2 cellular contexts compared by ENCODE assay signal in the genomic region with DNA sequence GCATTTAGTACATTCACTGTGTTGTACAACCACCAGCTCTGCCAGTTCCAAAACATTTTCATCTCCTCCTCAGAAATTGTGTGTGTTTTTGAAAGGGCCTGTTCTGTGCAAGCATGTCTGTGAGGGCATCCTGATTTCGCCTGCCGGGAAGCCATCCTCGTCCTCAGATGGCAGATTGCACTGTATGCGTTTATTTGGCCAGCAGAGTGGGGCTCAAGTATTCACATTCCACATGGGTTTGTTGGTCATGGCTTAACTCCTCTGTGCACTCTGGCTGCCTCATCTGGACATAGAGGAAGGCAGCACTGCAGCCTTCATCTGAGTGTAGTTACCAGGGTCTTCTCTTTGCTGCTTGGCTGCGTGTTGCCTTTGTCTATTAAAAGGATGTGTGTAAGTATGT.
TF ChIP-seq lines count a peak whose summit lies in the region.

No MANE protein-coding gene starts in this region.

TF ChIP-seq in IMR-90, 13 proteins besides CTCF, POLR2A, EP300 and RAD21:
- TF ChIP-seq RFX5 (IDR thresholded peaks at IDR 0.05; ENCODE audit: low read depth, low read length) (no peak), MAZ (IDR thresholded peaks at IDR 0.05; ENCODE audit: borderline replicate concordance, low read depth, low read length) (no peak), BHLHE40 (IDR thresholded peaks at IDR 0.05; ENCODE audit: low read depth, low read length) (no peak), MXI1 (IDR thresholded peaks at IDR 0.05; ENCODE audit: borderline replicate concordance, low read depth, low read length) (no peak), RCOR1 (IDR thresholded peaks at IDR 0.05; ENCODE audit: insufficient replicate concordance, low read length) (no peak), NFE2L2 (IDR thresholded peaks at IDR 0.05; ENCODE audit: low read depth, low read length) (no peak)
- TF ChIP-seq, protein P1, sequence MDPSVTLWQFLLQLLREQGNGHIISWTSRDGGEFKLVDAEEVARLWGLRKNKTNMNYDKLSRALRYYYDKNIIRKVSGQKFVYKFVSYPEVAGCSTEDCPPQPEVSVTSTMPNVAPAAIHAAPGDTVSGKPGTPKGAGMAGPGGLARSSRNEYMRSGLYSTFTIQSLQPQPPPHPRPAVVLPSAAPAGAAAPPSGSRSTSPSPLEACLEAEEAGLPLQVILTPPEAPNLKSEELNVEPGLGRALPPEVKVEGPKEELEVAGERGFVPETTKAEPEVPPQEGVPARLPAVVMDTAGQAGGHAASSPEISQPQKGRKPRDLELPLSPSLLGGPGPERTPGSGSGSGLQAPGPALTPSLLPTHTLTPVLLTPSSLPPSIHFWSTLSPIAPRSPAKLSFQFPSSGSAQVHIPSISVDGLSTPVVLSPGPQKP (IDR thresholded peaks at IDR 0.05; ENCODE audit: borderline replicate concordance, low read depth, low read length), result no peak

TF ChIP-seq in K562, 482 proteins besides CTCF, POLR2A, EP300 and RAD21:
- TF ChIP-seq OTX1 (CRISPR knock-in tag; IDR thresholded peaks at IDR 0.05) (no peak), ZNF57 (CRISPR knock-in tag; IDR thresholded peaks at IDR 0.05) (no peak), TAF9B (IDR thresholded peaks at IDR 0.05; ENCODE audit: partially characterized antibody) (no peak), KLF6 (CRISPR knock-in tag; IDR thresholded peaks at IDR 0.05; ENCODE audit: borderline replicate concordance) (no peak), RBM22 (IDR thresholded peaks at IDR 0.05; ENCODE audit: low read depth, low read length, poor library complexity, severe bottlenecking) (no peak), HDAC3 (IDR thresholded peaks at IDR 0.05; ENCODE audit: borderline replicate concordance, partially characterized antibody) (no peak), PHF20 (IDR thresholded peaks at IDR 0.05; ENCODE audit: partially characterized antibody) (no peak)
- TF ChIP-seq, protein P2, sequence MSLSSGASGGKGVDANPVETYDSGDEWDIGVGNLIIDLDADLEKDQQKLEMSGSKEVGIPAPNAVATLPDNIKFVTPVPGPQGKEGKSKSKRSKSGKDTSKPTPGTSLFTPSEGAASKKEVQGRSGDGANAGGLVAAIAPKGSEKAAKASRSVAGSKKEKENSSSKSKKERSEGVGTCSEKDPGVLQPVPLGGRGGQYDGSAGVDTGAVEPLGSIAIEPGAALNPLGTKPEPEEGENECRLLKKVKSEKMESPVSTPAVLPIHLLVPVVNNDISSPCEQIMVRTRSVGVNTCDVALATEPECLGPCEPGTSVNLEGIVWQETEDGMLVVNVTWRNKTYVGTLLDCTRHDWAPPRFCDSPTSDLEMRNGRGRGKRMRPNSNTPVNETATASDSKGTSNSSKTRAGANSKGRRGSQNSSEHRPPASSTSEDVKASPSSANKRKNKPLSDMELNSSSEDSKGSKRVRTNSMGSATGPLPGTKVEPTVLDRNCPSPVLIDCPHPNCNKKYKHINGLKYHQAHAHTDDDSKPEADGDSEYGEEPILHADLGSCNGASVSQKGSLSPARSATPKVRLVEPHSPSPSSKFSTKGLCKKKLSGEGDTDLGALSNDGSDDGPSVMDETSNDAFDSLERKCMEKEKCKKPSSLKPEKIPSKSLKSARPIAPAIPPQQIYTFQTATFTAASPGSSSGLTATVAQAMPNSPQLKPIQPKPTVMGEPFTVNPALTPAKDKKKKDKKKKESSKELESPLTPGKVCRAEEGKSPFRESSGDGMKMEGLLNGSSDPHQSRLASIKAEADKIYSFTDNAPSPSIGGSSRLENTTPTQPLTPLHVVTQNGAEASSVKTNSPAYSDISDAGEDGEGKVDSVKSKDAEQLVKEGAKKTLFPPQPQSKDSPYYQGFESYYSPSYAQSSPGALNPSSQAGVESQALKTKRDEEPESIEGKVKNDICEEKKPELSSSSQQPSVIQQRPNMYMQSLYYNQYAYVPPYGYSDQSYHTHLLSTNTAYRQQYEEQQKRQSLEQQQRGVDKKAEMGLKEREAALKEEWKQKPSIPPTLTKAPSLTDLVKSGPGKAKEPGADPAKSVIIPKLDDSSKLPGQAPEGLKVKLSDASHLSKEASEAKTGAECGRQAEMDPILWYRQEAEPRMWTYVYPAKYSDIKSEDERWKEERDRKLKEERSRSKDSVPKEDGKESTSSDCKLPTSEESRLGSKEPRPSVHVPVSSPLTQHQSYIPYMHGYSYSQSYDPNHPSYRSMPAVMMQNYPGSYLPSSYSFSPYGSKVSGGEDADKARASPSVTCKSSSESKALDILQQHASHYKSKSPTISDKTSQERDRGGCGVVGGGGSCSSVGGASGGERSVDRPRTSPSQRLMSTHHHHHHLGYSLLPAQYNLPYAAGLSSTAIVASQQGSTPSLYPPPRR (CRISPR knock-in tag; IDR thresholded peaks at IDR 0.05; ENCODE audit: borderline replicate concordance), result no peak
- TF ChIP-seq, protein P3, sequence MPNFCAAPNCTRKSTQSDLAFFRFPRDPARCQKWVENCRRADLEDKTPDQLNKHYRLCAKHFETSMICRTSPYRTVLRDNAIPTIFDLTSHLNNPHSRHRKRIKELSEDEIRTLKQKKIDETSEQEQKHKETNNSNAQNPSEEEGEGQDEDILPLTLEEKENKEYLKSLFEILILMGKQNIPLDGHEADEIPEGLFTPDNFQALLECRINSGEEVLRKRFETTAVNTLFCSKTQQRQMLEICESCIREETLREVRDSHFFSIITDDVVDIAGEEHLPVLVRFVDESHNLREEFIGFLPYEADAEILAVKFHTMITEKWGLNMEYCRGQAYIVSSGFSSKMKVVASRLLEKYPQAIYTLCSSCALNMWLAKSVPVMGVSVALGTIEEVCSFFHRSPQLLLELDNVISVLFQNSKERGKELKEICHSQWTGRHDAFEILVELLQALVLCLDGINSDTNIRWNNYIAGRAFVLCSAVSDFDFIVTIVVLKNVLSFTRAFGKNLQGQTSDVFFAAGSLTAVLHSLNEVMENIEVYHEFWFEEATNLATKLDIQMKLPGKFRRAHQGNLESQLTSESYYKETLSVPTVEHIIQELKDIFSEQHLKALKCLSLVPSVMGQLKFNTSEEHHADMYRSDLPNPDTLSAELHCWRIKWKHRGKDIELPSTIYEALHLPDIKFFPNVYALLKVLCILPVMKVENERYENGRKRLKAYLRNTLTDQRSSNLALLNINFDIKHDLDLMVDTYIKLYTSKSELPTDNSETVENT (CRISPR knock-in tag; IDR thresholded peaks at IDR 0.05), result no peak
